Comparison of ENCODE assay signal across 8 cellular contexts in the genomic region with DNA sequence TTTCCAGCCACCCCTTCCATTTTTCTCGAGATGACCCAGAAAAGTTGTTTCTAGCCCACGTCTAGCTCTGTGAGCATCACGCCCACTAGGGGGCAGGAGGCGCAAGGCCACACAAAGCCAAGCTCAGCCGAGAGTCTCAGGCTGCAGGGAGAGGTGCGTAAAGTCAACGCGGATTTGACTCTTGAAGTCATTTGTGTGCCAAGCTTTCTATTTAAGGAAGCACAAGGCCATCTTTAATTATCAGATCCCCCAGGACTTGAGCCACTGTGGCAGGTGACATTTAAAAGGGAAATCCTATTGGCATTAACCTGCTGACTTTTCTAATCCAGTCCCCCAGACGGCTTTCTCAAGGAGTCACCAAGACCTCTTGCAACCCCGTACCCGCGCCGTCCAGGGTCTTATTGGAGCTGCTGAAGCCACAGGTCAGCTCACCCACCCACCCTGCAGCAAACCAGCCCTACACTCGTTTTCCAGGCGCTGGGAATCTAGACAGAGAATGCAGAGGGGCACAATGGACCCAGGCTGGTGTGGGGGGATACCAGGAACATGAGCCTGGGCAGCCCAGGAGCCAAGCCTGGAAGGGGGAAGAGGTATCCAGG.
DNase-seq lines count a peak whose midpoint lies in the region; ATAC-seq and TF ChIP-seq lines count a peak whose summit lies in the region.

No MANE protein-coding gene starts in this region.

- H3K9me3 Mint-ChIP-seq in memory B cell = no peaks in the 10 kb centered on the region

- no peaks in the 10 kb centered on the region for H3K27me3 Mint-ChIP-seq in memory B cell

- H3K4me1 Mint-ChIP-seq in memory B cell = peaks cover 49% of the 10 kb centered on the region

- no peak overlapping the region for H3K4me3 Mint-ChIP-seq in memory B cell

- ATAC-seq in memory B cell (ENCODE audit: low read depth) (peak; percentile 33), HG02870 (IDR thresholded peaks at IDR 0.05; ENCODE audit: unreplicated experiment) (no peak)

- peak; percentile 94 for TF ChIP-seq CTCF in GM12874 (IDR thresholded peaks at IDR 0.05; ENCODE audit: insufficient read depth, low read depth, low read length)

- H3K36me3 Mint-ChIP-seq in memory B cell = peaks cover 15% of the 10 kb centered on the region

- DNase-seq in HK-2 (ENCODE audit: unreplicated experiment) = peak; percentile 61
- peak; percentile 61 for DNase-seq in NK-92 treated with Interleukin-12 subunit alpha and Interleukin-12 subunit beta, amount 100 ng/mL, for 24 hours (lab: John Stamatoyannopoulos, UW)
- DNase-seq in activated CD8-positive, alpha-beta memory T cell treated with anti-CD3 and anti-CD28 coated beads for 1 hour (ENCODE audit: extremely low read depth in 1 of 2, low read depth in 1 of 2) = peak; percentile 77 to 79
- DNase-seq in effector CD8-positive, alpha-beta T cell (lab: John Stamatoyannopoulos, UW) = peak; percentile 72
- peak; percentile 75 to 76 for DNase-seq in memory B cell (ENCODE audit: low spot score in 2 of 2)
- peak; percentile 66 for DNase-seq in stimulated activated CD8-positive, alpha-beta memory T cell treated with anti-CD3 and anti-CD28 coated beads, Interleukin-12 subunit alpha, Interleukin-12 subunit beta, amount 100 ng/mL, for 4 hours (ENCODE audit: low read depth)

- peak overlapping the region; percentile 63 for H3K27ac Mint-ChIP-seq in memory B cell
